13 cellular contexts compared by ENCODE assay signal in genomic region chr17:71409712-71410111, GRCh38.
DNase-seq lines count a peak whose midpoint lies in the region; ATAC-seq and TF ChIP-seq lines count a peak whose summit lies in the region.
"Had no signal": no experiment of that assay in that cellular context is flagged by ENCODE, and none has a peak within 500 bp of the region (broad histone marks: within the 10 kb centered on the region; RNA-seq: fewer than 3 reads in every experiment).

No MANE protein-coding gene starts in this region.

- H3K27ac ChIP-seq in brain microvascular endothelial cell: no peak overlapping the region
- H3K27ac ChIP-seq: spleen, suprapubic skin had no signal

- no peak overlapping the region for H3K4me3 Mint-ChIP-seq in stimulated activated effector memory CD8-positive, alpha-beta T cell treated with anti-CD3 and anti-CD28 coated beads, Interleukin-12 subunit alpha, Interleukin-12 subunit beta, amount 100 ng/mL, for 72 hours
- H3K4me3 Mint-ChIP-seq in activated T-helper 1 cell treated with anti-CD3 and anti-CD28 coated beads, Interleukin-12 subunit alpha, Interleukin-12 subunit beta, Interleukin-2, Interleukin-4 antibody, amounts not matched to agents 30 ng/mL and 10 ng/mL and 1 ng/mL, durations not matched to agents 14 hours and 24 hours and 36 hours: no peak overlapping the region
- H3K4me3 Mint-ChIP-seq: brain had no signal

- H3K27me3 Mint-ChIP-seq in activated T-helper 1 cell treated with anti-CD3 and anti-CD28 coated beads, Interleukin-12 subunit alpha, Interleukin-12 subunit beta, Interleukin-2, Interleukin-4 antibody, amounts not matched to agents 30 ng/mL and 10 ng/mL and 1 ng/mL, durations not matched to agents 14 hours and 24 hours and 36 hours (ENCODE audit: insufficient read depth): no peaks in the 10 kb centered on the region
- H3K27me3 Mint-ChIP-seq: brain had no signal

- in situ Hi-C loops in brain microvascular endothelial cell (cut with HindIII; ENCODE audit: low pct_ligation_motif_present, low sequenced_read_pairs): no loop called here

- ATAC-seq in stimulated activated effector memory CD8-positive, alpha-beta T cell treated with anti-CD3 and anti-CD28 coated beads, Interleukin-12 subunit alpha, Interleukin-12 subunit beta, amount 100 ng/mL, for 72 hours: no peak

- no peaks in the 10 kb centered on the region for H3K27me3 ChIP-seq in brain microvascular endothelial cell (replicated peaks)
- H3K27me3 ChIP-seq in kidney epithelial cell (ENCODE audit: control insufficient read depth, insufficient read depth, low read length): no peaks in the 10 kb centered on the region
- H3K27me3 ChIP-seq: spleen, suprapubic skin had no signal

- no peaks in the 10 kb centered on the region for H3K4me1 Mint-ChIP-seq in stimulated activated effector memory CD8-positive, alpha-beta T cell treated with anti-CD3 and anti-CD28 coated beads, Interleukin-12 subunit alpha, Interleukin-12 subunit beta, amount 100 ng/mL, for 72 hours
- H3K4me1 Mint-ChIP-seq in activated T-helper 1 cell treated with anti-CD3 and anti-CD28 coated beads, Interleukin-12 subunit alpha, Interleukin-12 subunit beta, Interleukin-2, Interleukin-4 antibody, amounts not matched to agents 30 ng/mL and 10 ng/mL and 1 ng/mL, durations not matched to agents 14 hours and 24 hours and 36 hours (ENCODE audit: low read depth): no peaks in the 10 kb centered on the region
- H3K4me1 Mint-ChIP-seq: brain had no signal

- H3K9me3 Mint-ChIP-seq in stimulated activated effector memory CD8-positive, alpha-beta T cell treated with anti-CD3 and anti-CD28 coated beads, Interleukin-12 subunit alpha, Interleukin-12 subunit beta, amount 100 ng/mL, for 72 hours: peaks cover 4% of the 10 kb centered on the region
- H3K9me3 Mint-ChIP-seq in activated T-helper 1 cell treated with anti-CD3 and anti-CD28 coated beads, Interleukin-12 subunit alpha, Interleukin-12 subunit beta, Interleukin-2, Interleukin-4 antibody, amounts not matched to agents 30 ng/mL and 10 ng/mL and 1 ng/mL, durations not matched to agents 14 hours and 24 hours and 36 hours: peaks cover 4% of the 10 kb centered on the region

- no peaks in the 10 kb centered on the region for H3K36me3 Mint-ChIP-seq in stimulated activated effector memory CD8-positive, alpha-beta T cell treated with anti-CD3 and anti-CD28 coated beads, Interleukin-12 subunit alpha, Interleukin-12 subunit beta, amount 100 ng/mL, for 72 hours
- H3K36me3 Mint-ChIP-seq in activated T-helper 1 cell treated with anti-CD3 and anti-CD28 coated beads, Interleukin-12 subunit alpha, Interleukin-12 subunit beta, Interleukin-2, Interleukin-4 antibody, amounts not matched to agents 30 ng/mL and 10 ng/mL and 1 ng/mL, durations not matched to agents 14 hours and 24 hours and 36 hours (ENCODE audit: low read depth): no peaks in the 10 kb centered on the region
- H3K36me3 Mint-ChIP-seq: brain had no signal

- TF ChIP-seq CTCF in brain microvascular endothelial cell (IDR thresholded peaks at IDR 0.05; ENCODE audit: low read depth, low read length, missing control alignments): no peak
- no peak for TF ChIP-seq CTCF in kidney epithelial cell (IDR thresholded peaks at IDR 0.05; ENCODE audit: insufficient read depth, low read length, poor library complexity, severe bottlenecking)

- H3K36me3 ChIP-seq in brain microvascular endothelial cell (replicated peaks) (no peaks in the 10 kb centered on the region), kidney epithelial cell (ENCODE audit: control insufficient read depth, insufficient read depth, low read length) (no peaks in the 10 kb centered on the region)
- H3K36me3 ChIP-seq: spleen, suprapubic skin had no signal

- H3K27ac Mint-ChIP-seq in stimulated activated effector memory CD8-positive, alpha-beta T cell treated with anti-CD3 and anti-CD28 coated beads, Interleukin-12 subunit alpha, Interleukin-12 subunit beta, amount 100 ng/mL, for 72 hours: no peak overlapping the region
- H3K27ac Mint-ChIP-seq in activated T-helper 1 cell treated with anti-CD3 and anti-CD28 coated beads, Interleukin-12 subunit alpha, Interleukin-12 subunit beta, Interleukin-2, Interleukin-4 antibody, amounts not matched to agents 30 ng/mL and 10 ng/mL and 1 ng/mL, durations not matched to agents 14 hours and 24 hours and 36 hours: no peak overlapping the region
- H3K27ac Mint-ChIP-seq: brain had no signal

- intact Hi-C loops in activated T-helper 1 cell treated with anti-CD3 and anti-CD28 coated beads, Interleukin-12 subunit alpha, Interleukin-12 subunit beta, Interleukin-2, Interleukin-4 antibody, amounts not matched to agents 30 ng/mL and 10 ng/mL and 1 ng/mL, durations not matched to agents 14 hours and 24 hours and 36 hours (cut with micrococcal nuclease): no loop called here

- no peak overlapping the region for H3K4me3 ChIP-seq in brain microvascular endothelial cell (ENCODE audit: low read depth, low read length)
- H3K4me3 ChIP-seq in kidney epithelial cell (ENCODE audit: low read depth, low read length): no peak overlapping the region
- H3K4me3 ChIP-seq: spleen, suprapubic skin had no signal

- DNase-seq in EL: peak; percentile 93
- DNase-seq in M059J (ENCODE audit: low read depth): peak; percentile 87
- peak; percentile 20 for DNase-seq in brain microvascular endothelial cell
- DNase-seq in kidney epithelial cell (ENCODE audit: low read depth): peak; percentile 55
- DNase-seq in stimulated activated effector memory CD8-positive, alpha-beta T cell treated with anti-CD3 and anti-CD28 coated beads, Interleukin-12 subunit alpha, Interleukin-12 subunit beta, amount 100 ng/mL, for 72 hours (ENCODE audit: low spot score in 2 of 2): no peak
- DNase-seq in activated naive CD4-positive, alpha-beta T cell treated with Interleukin-2 at 50 U/mL for 16 hours: no peak
- DNase-seq in activated T-helper 1 cell treated with anti-CD3 and anti-CD28 coated beads, Interleukin-12 subunit alpha, Interleukin-12 subunit beta, Interleukin-2, Interleukin-4 antibody, amounts not matched to agents 30 ng/mL and 10 ng/mL and 1 ng/mL, durations not matched to agents 14 hours and 24 hours and 36 hours (ENCODE audit: low spot score): no peak
- DNase-seq in NCI-H2227 treated with DMSO at 0.1 percent for 48 hours (lab: John Stamatoyannopoulos, UW): no peak
- DNase-seq: activated CD4-positive, alpha-beta T cell treated with anti-CD3 and anti-CD28 coated beads for 1 hour; spleen; T-helper 1 cell had no signal

Comparison
In these comparisons a context has a peak if more than half of its experiments do, and no peak if none do; other contexts are left out.
1. DNase-seq: peak in EL (single experiment), M059J (single experiment), brain microvascular endothelial cell (single experiment) and kidney epithelial cell (single experiment); none in stimulated activated effector memory CD8-positive, alpha-beta T cell treated with anti-CD3 and anti-CD28 coated beads, Interleukin-12 subunit alpha, Interleukin-12 subunit beta, amount 100 ng/mL, for 72 hours (0 of 2), activated naive CD4-positive, alpha-beta T cell treated with Interleukin-2 at 50 U/mL for 16 hours (single experiment), activated T-helper 1 cell treated with anti-CD3 and anti-CD28 coated beads, Interleukin-12 subunit alpha, Interleukin-12 subunit beta, Interleukin-2, Interleukin-4 antibody, amounts not matched to agents 30 ng/mL and 10 ng/mL and 1 ng/mL, durations not matched to agents 14 hours and 24 hours and 36 hours (single experiment) and NCI-H2227 treated with DMSO at 0.1 percent for 48 hours (single experiment).